Comparison of ENCODE assay signal across 20 cellular contexts in the genomic region with DNA sequence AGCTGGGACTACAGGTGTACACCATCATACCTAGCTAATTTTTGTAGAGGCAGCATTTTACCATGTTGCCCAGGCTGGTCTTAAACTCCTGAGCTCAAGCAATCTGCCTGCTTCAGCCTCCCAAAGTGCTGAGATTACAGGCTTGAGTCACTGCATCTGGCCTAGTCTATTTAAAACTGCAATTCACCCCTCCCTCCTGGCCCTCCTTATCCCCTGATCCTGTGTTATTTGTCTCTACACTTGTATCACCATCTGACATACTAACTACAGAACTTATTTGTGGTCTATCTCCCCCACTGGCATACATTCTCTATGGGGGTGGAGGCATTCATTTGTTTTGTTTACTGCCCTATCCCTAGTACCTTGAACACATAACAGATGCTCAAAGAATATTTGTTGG. TPM values are rescaled to one million over a fixed set of nuclear protein-coding genes. Genes with fewer than 3 reads are reported as not detected.
"Had no signal": no experiment of that assay in that cellular context is flagged by ENCODE, and none has a peak within 500 bp of the region (broad histone marks: within the 10 kb centered on the region; RNA-seq: fewer than 3 reads in every experiment).

No MANE protein-coding gene starts in this region.

- H3K27me3 Mint-ChIP-seq: activated CD4-positive, alpha-beta T cell treated with anti-CD3 and anti-CD28 coated beads for 36 hours; activated naive CD8-positive, alpha-beta T cell treated with anti-CD3 and anti-CD28 coated beads, Interleukin-2, amount 50 U/mL, for 24 hours; T-helper 17 cell; type B pancreatic cell had no signal

- H3K27ac ChIP-seq: dorsolateral prefrontal cortex, lower lobe of right lung, neural progenitor cell, parathyroid adenoma, skin epidermis had no signal

- H3K36me3 ChIP-seq: lower lobe of right lung, neural progenitor cell had no signal

- DNase-seq: activated CD4-positive, alpha-beta memory T cell treated with anti-CD3 and anti-CD28 coated beads for 36 hours; activated CD4-positive, alpha-beta T cell treated with anti-CD3 and anti-CD28 coated beads for 36 hours; activated CD8-positive, alpha-beta memory T cell treated with anti-CD3 and anti-CD28 coated beads, Interleukin-2, amount 10 ng/mL, durations not matched to agents 7 days and 5 days; activated naive CD4-positive, alpha-beta T cell treated with anti-CD3 and anti-CD28 coated beads for 36 hours; activated naive CD8-positive, alpha-beta T cell treated with anti-CD3 and anti-CD28 coated beads, Interleukin-2, amount 50 U/mL, for 24 hours; activated T-cell treated with anti-CD3 and anti-CD28 coated beads, Interleukin-2, amount 50 U/mL, for 1 hour; dorsolateral prefrontal cortex; endodermal cell; foreskin fibroblast; lower lobe of right lung; naive B cell; stimulated activated CD4-positive, alpha-beta T cell treated with anti-CD3 and anti-CD28 coated beads, Interleukin-4, amount 100 ng/mL, for 24 hours; stimulated activated naive CD4-positive, alpha-beta T cell; T-helper 17 cell had no signal

- H3K4me1 ChIP-seq: lower lobe of right lung, neural progenitor cell, parathyroid adenoma had no signal

- H3K79me2 ChIP-seq: parathyroid adenoma had no signal

- H3K4me3 ChIP-seq: dorsolateral prefrontal cortex, lower lobe of right lung, neural progenitor cell, skin epidermis had no signal

- H2AFZ ChIP-seq: neural progenitor cell, parathyroid adenoma had no signal

- H3K27me3 ChIP-seq: dorsolateral prefrontal cortex, neural progenitor cell had no signal

- H3K27ac Mint-ChIP-seq: activated CD4-positive, alpha-beta memory T cell treated with anti-CD3 and anti-CD28 coated beads for 36 hours; activated CD4-positive, alpha-beta T cell treated with anti-CD3 and anti-CD28 coated beads for 36 hours; activated CD8-positive, alpha-beta memory T cell treated with anti-CD3 and anti-CD28 coated beads, Interleukin-2, amount 10 ng/mL, durations not matched to agents 7 days and 5 days; activated naive CD4-positive, alpha-beta T cell treated with anti-CD3 and anti-CD28 coated beads for 36 hours; activated naive CD8-positive, alpha-beta T cell treated with anti-CD3 and anti-CD28 coated beads, Interleukin-2, amount 50 U/mL, for 24 hours; activated T-helper 2 cell treated with anti-CD3 and anti-CD28 coated beads, Interferon-gamma antibody, Interleukin-2, Interleukin-4, amounts not matched to agents 10 μg/mL and 5 μg/mL and 100 μg/mL, durations not matched to agents 14 hours and 24 hours and 36 hours; endodermal cell; mesothelial cell of epicardium; naive B cell; neural progenitor cell; T-helper 17 cell; type B pancreatic cell had no signal

- H3K4me3 Mint-ChIP-seq: activated CD4-positive, alpha-beta memory T cell treated with anti-CD3 and anti-CD28 coated beads for 36 hours; activated CD4-positive, alpha-beta T cell treated with anti-CD3 and anti-CD28 coated beads for 36 hours; activated CD8-positive, alpha-beta memory T cell treated with anti-CD3 and anti-CD28 coated beads, Interleukin-2, amount 10 ng/mL, durations not matched to agents 7 days and 5 days; activated naive CD4-positive, alpha-beta T cell treated with anti-CD3 and anti-CD28 coated beads for 36 hours; activated naive CD8-positive, alpha-beta T cell treated with anti-CD3 and anti-CD28 coated beads, Interleukin-2, amount 50 U/mL, for 24 hours; endodermal cell; mesothelial cell of epicardium; neural progenitor cell; T-helper 17 cell; type B pancreatic cell had no signal

- H3K9ac ChIP-seq: neural progenitor cell, parathyroid adenoma had no signal

- H3K4me2 ChIP-seq: neural progenitor cell had no signal

- H3K4me1 Mint-ChIP-seq: activated CD4-positive, alpha-beta T cell treated with anti-CD3 and anti-CD28 coated beads for 36 hours; activated CD8-positive, alpha-beta memory T cell treated with anti-CD3 and anti-CD28 coated beads, Interleukin-2, amount 10 ng/mL, durations not matched to agents 7 days and 5 days; activated naive CD8-positive, alpha-beta T cell treated with anti-CD3 and anti-CD28 coated beads, Interleukin-2, amount 50 U/mL, for 24 hours; endodermal cell; naive B cell; neural progenitor cell; T-helper 17 cell had no signal

RNA-seq across cellular contexts. Expression of gene CC2D2A, which starts 23.7 kb away (rescaled TPM):
- total RNA-seq: activated CD4-positive, alpha-beta memory T cell treated with anti-CD3 and anti-CD28 coated beads for 36 hours; activated CD4-positive, alpha-beta T cell treated with anti-CD3 and anti-CD28 coated beads for 36 hours; activated CD8-positive, alpha-beta memory T cell treated with anti-CD3 and anti-CD28 coated beads, Interleukin-2, amount 10 ng/mL, durations not matched to agents 7 days and 5 days; activated naive CD4-positive, alpha-beta T cell treated with anti-CD3 and anti-CD28 coated beads for 36 hours; activated T-helper 2 cell treated with anti-CD3 and anti-CD28 coated beads, Interferon-gamma antibody, Interleukin-2, Interleukin-4, amounts not matched to agents 10 μg/mL and 5 μg/mL and 100 μg/mL, durations not matched to agents 14 hours and 24 hours and 36 hours had no signal
